In the genomic region with DNA sequence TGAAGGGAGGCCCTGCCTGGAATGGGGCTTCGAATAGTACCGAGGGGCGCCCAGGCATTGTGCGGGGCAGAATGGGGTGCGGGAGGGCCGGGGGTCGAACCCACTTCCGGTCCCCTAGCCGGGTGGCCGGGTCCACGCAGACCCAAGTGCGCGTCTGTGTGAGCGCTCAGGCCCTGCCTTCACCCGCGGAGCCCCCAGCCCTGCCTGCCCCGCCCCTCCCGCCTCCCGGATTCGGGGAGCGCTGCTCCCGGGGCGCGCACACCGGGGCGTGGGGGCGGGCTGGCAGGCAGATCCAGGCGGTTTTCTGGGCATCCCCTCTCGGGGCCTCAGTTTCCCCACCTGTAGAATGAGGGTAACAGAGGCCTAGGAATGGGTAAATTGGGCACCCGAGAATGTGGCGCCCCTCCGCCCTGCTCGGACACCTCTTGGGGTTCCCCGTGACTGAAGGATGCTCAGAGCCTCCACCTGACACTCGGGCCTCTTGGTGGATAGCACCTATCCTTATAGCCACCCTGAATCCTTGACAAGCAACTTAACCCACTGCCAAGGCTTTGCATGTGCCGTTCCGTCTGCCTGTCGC, we compare ENCODE assay signal across 8 cellular contexts. TPM values are rescaled to one million over a fixed set of nuclear protein-coding genes. Genes with fewer than 3 reads are reported as not detected.
DNase-seq lines count a peak whose midpoint lies in the region; ATAC-seq, FAIRE-seq and TF ChIP-seq lines count a peak whose summit lies in the region.

No MANE protein-coding gene starts in this region.

- 10% methylated on average over 37 of the region's 38 CpGs for WGBS in GM12878 (ENCODE audit: insufficient coverage, insufficient replicate concordance, low lambda C conversion rate, missing lambda C conversion rate)
- WGBS in lung, 2 donors, result 2% methylated on average over 29 to 38 of the region's 38 CpGs

- in situ Hi-C loops in GM12878 (cut with MboI), result no loop called here

- peak; percentile 65 for FAIRE-seq in GM12878 (lab: Jason Lieb, UNC)

- H3K4me1 ChIP-seq in GM12878 (ENCODE audit: control insufficient read depth, insufficient read depth, low read length) (peaks cover 15% of the 10 kb centered on the region), lung (ENCODE audit: control insufficient read depth in 2 of 2, insufficient read depth in 2 of 2, low read length in 2 of 2) (peaks cover 0 to 16% of the 10 kb centered on the region in 2 donors)

- POLR2A ChIA-PET in GM12878 (lab: Charles Lee), result no interaction called here

- CTCF ChIA-PET in GM12878 (lab: Yijun Ruan, JAX), result interaction anchor here (0.9 to 1.0 kb wide), 2 partner anchors 41 to 43 kb away, joined by 3 to 6 read pairs; no protein-coding TSS in a partner anchor

- peak overlapping the region; percentile 63 for H3K27ac ChIP-seq in GM12878 (ENCODE audit: control insufficient read depth, insufficient read depth)
- peak overlapping the region; percentile 88 to 90 for H3K27ac ChIP-seq in lung (ENCODE audit: low read depth in 1 of 2, low read length in 1 of 2)
- H3K27ac ChIP-seq in temporal lobe (ENCODE audit: low read depth, low read length), result peak overlapping the region; percentile 89

- no peak for TF ChIP-seq RAD21 in GM12878 (IDR thresholded peaks at IDR 0.05; ENCODE audit: insufficient read depth, low read depth, low read length)

- peaks cover 2 to 6% of the 10 kb centered on the region in 2 experiments; a peak in 3 of 4 replicates for H3K36me3 ChIP-seq in GM12878 (ENCODE audit: control insufficient read depth in 2 of 2, insufficient read depth in 2 of 2, low read length in 1 of 2)
- H3K36me3 ChIP-seq in lung (ENCODE audit: control insufficient read depth in 2 of 2, insufficient read depth in 2 of 2, low read length in 2 of 2), result peaks cover 0 to 11% of the 10 kb centered on the region in 2 donors

- intact Hi-C loops in GM12878 (cut with micrococcal nuclease; ENCODE audit: unreplicated experiment), result loop anchor here (2.0 kb wide), 1 partner anchor 19 kb away; the partner anchor contains the start of gene IFI30

- H2AFZ ChIP-seq in GM12878 (ENCODE audit: control insufficient read depth, low read depth, low read length), result peak overlapping the region; percentile 74

- RAD21 ChIA-PET in GM12878 (lab: Charles Lee; ENCODE audit: unreplicated experiment), result no interaction called here

- peak overlapping the region; percentile 84 for H3K4me3 ChIP-seq in GM12878
- H3K4me3 ChIP-seq in lung, result peak overlapping the region; percentile 83

- TSS peak; percentile 30 for BruUV-seq in GM12878 (replicated peaks; lab: Mats Ljungman, UMichigan)

- H3K9me3 ChIP-seq in GM12878 (replicated peaks; ENCODE audit: control insufficient read depth, insufficient read depth, low read length) (no peaks in the 10 kb centered on the region), lung (ENCODE audit: control insufficient read depth in 2 of 2, insufficient read depth in 1 of 2, low read length in 1 of 2) (no peaks in the 10 kb centered on the region)

- H4K20me1 ChIP-seq in GM12878 (ENCODE audit: control insufficient read depth, insufficient read depth), result no peaks in the 10 kb centered on the region

- DNase-seq in ELR (ENCODE audit: low read depth) (peak; percentile 37), NCI-H1092 (lab: John Stamatoyannopoulos, UW) (peak; percentile 13), GM12878 (ENCODE audit: low read depth, low spot score) (no peak), lung (ENCODE audit: low spot score) (no peak), glomerular visceral epithelial cell (ENCODE audit: extremely low spot score) (no peak), COLO829 (ENCODE audit: low spot score) (no peak), SKM-1 (lab: John Stamatoyannopoulos, UW; ENCODE audit: unreplicated experiment) (no peak)

- no peak for TF ChIP-seq EP300 in GM12878 (IDR thresholded peaks at IDR 0.05; ENCODE audit: borderline replicate concordance in 1 of 2, control insufficient read depth in 1 of 2, low read depth in 2 of 2, low read length in 2 of 2)

- peaks cover 11% of the 10 kb centered on the region for H3K79me2 ChIP-seq in GM12878 (ENCODE audit: control insufficient read depth, insufficient read depth, low read length)

- H3K9ac ChIP-seq in GM12878 (ENCODE audit: control insufficient read depth, insufficient read depth, low read length), result peak overlapping the region; percentile 79

- TF ChIP-seq POLR2A in GM12878 (IDR thresholded peaks at IDR 0.05; ENCODE audit: low read depth, low read length), result no peak

- H3K4me2 ChIP-seq in GM12878 (ENCODE audit: control insufficient read depth, insufficient read depth), result peak overlapping the region; percentile 99

- SMC1A ChIA-PET in GM12878 (lab: Charles Lee; ENCODE audit: uncharacterized antibody, unreplicated experiment), result interaction anchor here (0.9 kb wide), 1 partner anchor 17 kb away, joined by 3 read pairs; no protein-coding TSS in a partner anchor

- ATAC-seq in GM12878 (0 out of 3 replicates have a peak, but pooled peaks have one; percentile 1), lung (ENCODE audit: insufficient read depth, low FRiP score) (no peak)

- TF ChIP-seq CTCF in GM12878 (IDR thresholded peaks at IDR 0.05 in 2 of 3, conservative IDR thresholded peaks at IDR 0.05 in 1 of 3; ENCODE audit: control insufficient read depth in 2 of 3, extremely low read depth in 1 of 3, insufficient read depth in 1 of 3, low read depth in 3 of 3, low read length in 3 of 3) (no peak), lung (IDR thresholded peaks at IDR 0.05; ENCODE audit: control extremely low read depth, extremely low read depth) (no peak)

- H3K27me3 ChIP-seq in GM12878 (replicated peaks in 1 of 2; ENCODE audit: control insufficient read depth in 2 of 2, insufficient read depth in 2 of 2, low read length in 1 of 2), result no peaks in the 10 kb centered on the region
- H3K27me3 ChIP-seq in lung (ENCODE audit: control insufficient read depth, insufficient read depth), result no peaks in the 10 kb centered on the region

RNA-seq across cellular contexts. Expression of gene PIK3R2, which starts 0.7 kb away (rescaled TPM):
- 11.5 and 13.9 TPM in 2 replicates for total RNA-seq in GM12878 (2013; cell fraction: nucleolus; rRNA removed)
- 6.3 and 8.0 TPM in 2 replicates for total RNA-seq in GM12878 (2014; rRNA removed)
- 1.9 and 3.9 TPM in 2 replicates for total RNA-seq in GM12878 (2014; rRNA removed; fragmentation: Illumina TruSeq; extraction: Trizol)
- 22.6 and 23.3 TPM in 2 replicates for total RNA-seq in GM12878 (2021)
- polyA plus RNA-seq in GM12878 (2011; ENCODE audit: low read depth), result 4.0 TPM
- polyA plus RNA-seq in GM12878 (2011; rRNA removed), result 2.9 and 6.4 TPM in 2 replicates
- 5.3 and 6.3 TPM in 2 replicates for polyA plus RNA-seq in GM12878 (2011; cell fraction: cytosol; rRNA removed)
- polyA plus RNA-seq in GM12878 (2011; cell fraction: nucleus; rRNA removed), result 10.3 and 15.7 TPM in 2 replicates
- 6.4 and 8.5 TPM in 2 replicates for polyA plus RNA-seq in GM12878 (2012)
- 0.73 and 3.4 TPM in 2 replicates for polyA plus RNA-seq in GM12878 (2014; fragmentation: Illumina TruSeq; extraction: Trizol)
- under 1 TPM; 0.26 to 0.75 TPM for polyA plus RNA-seq in GM12878 (2014; fragmentation: Nextera tagmentation; extraction: Ambion mirVana)
- 5.2 and 5.8 TPM in 2 replicates for polyA plus RNA-seq in GM12878 (2014; rRNA removed)
- 1 to 10 TPM; 1.1 TPM for polyA plus RNA-seq in GM12878 (2016; fragmentation: Nextera tagmentation; extraction: Ambion mirVana)
- polyA minus RNA-seq in GM12878 (2011; rRNA and poly(A)+ RNA removed), result 6.4 and 9.5 TPM in 2 replicates
- 2.9 and 8.8 TPM in 2 replicates for polyA minus RNA-seq in GM12878 (2011; cell fraction: cytosol; rRNA and poly(A)+ RNA removed)
- polyA minus RNA-seq in GM12878 (2011; cell fraction: nucleus; rRNA and poly(A)+ RNA removed), result 2.1 and 3.8 TPM in 2 replicates
- 10 to 100 TPM; 22.3 to 36.2 TPM for total RNA-seq in lung
- 10 to 100 TPM in 1 of 2 donors, 1 to 10 TPM in 1; 7.0 to 18.4 TPM for polyA plus RNA-seq in lung
- 62.7 TPM for total RNA-seq in temporal lobe

RNA-seq across cellular contexts. Expression of gene IFI30, which starts 20.0 kb away (rescaled TPM):
- total RNA-seq in GM12878 (2013; cell fraction: nucleolus; rRNA removed), result 168 and 207 TPM in 2 replicates
- 747 and 845 TPM in 2 replicates for total RNA-seq in GM12878 (2014; rRNA removed)
- total RNA-seq in GM12878 (2014; rRNA removed; fragmentation: Illumina TruSeq; extraction: Trizol), result 221 and 225 TPM in 2 replicates
- total RNA-seq in GM12878 (2021), result 301 and 314 TPM in 2 replicates
- polyA plus RNA-seq in GM12878 (2011; ENCODE audit: low read depth), result 218 TPM
- polyA plus RNA-seq in GM12878 (2011; rRNA removed), result 232 and 365 TPM in 2 replicates
- 606 and 650 TPM in 2 replicates for polyA plus RNA-seq in GM12878 (2011; cell fraction: cytosol; rRNA removed)
- polyA plus RNA-seq in GM12878 (2011; cell fraction: nucleus; rRNA removed), result 189 and 350 TPM in 2 replicates
- 260 and 337 TPM in 2 replicates for polyA plus RNA-seq in GM12878 (2012)
- polyA plus RNA-seq in GM12878 (2014; fragmentation: Illumina TruSeq; extraction: Trizol), result 147 and 257 TPM in 2 replicates
- 1,000 to 10,000 TPM; 1,054 to 1,112 TPM for polyA plus RNA-seq in GM12878 (2014; fragmentation: Nextera tagmentation; extraction: Ambion mirVana)
- 492 and 678 TPM in 2 replicates for polyA plus RNA-seq in GM12878 (2014; rRNA removed)
- polyA plus RNA-seq in GM12878 (2016; fragmentation: Nextera tagmentation; extraction: Ambion mirVana), result 100 to 1,000 TPM; 445 to 456 TPM
- polyA minus RNA-seq in GM12878 (2011; rRNA and poly(A)+ RNA removed), result 327 and 421 TPM in 2 replicates
- polyA minus RNA-seq in GM12878 (2011; cell fraction: cytosol; rRNA and poly(A)+ RNA removed), result 126 and 162 TPM in 2 replicates
- 67.9 and 87.0 TPM in 2 replicates for polyA minus RNA-seq in GM12878 (2011; cell fraction: nucleus; rRNA and poly(A)+ RNA removed)
- total RNA-seq in lung, result 100 to 1,000 TPM; 205 to 612 TPM
- 1,000 to 10,000 TPM in 1 of 2 donors, 100 to 1,000 TPM in 1; 440 to 1,883 TPM for polyA plus RNA-seq in lung
- total RNA-seq in temporal lobe, result under 0.01 TPM

RNA-seq across cellular contexts. Expression of gene MPV17L2, which starts 39.4 kb away (rescaled TPM):
- 3.3 and 7.4 TPM in 2 replicates for total RNA-seq in GM12878 (2013; cell fraction: nucleolus; rRNA removed)
- 26.7 and 32.0 TPM in 2 replicates for total RNA-seq in GM12878 (2014; rRNA removed)
- 13.6 and 15.4 TPM in 2 replicates for total RNA-seq in GM12878 (2014; rRNA removed; fragmentation: Illumina TruSeq; extraction: Trizol)
- total RNA-seq in GM12878 (2021), result 17.9 and 19.9 TPM in 2 replicates
- polyA plus RNA-seq in GM12878 (2011; ENCODE audit: low read depth), result 3.9 TPM
- polyA plus RNA-seq in GM12878 (2011; rRNA removed), result 7.1 and 17.1 TPM in 2 replicates
- polyA plus RNA-seq in GM12878 (2011; cell fraction: cytosol; rRNA removed), result 23.4 and 34.7 TPM in 2 replicates
- 12.4 and 16.0 TPM in 2 replicates for polyA plus RNA-seq in GM12878 (2011; cell fraction: nucleus; rRNA removed)
- polyA plus RNA-seq in GM12878 (2012), result 8.3 and 8.4 TPM in 2 replicates
- polyA plus RNA-seq in GM12878 (2014; fragmentation: Illumina TruSeq; extraction: Trizol), result 10.4 and 25.9 TPM in 2 replicates
- polyA plus RNA-seq in GM12878 (2014; fragmentation: Nextera tagmentation; extraction: Ambion mirVana), result 1 to 10 TPM; 5.1 to 7.7 TPM
- polyA plus RNA-seq in GM12878 (2014; rRNA removed), result 39.4 and 44.5 TPM in 2 replicates
- 10 to 100 TPM; 46.2 to 57.2 TPM for polyA plus RNA-seq in GM12878 (2016; fragmentation: Nextera tagmentation; extraction: Ambion mirVana)
- 16.2 and 19.9 TPM in 2 replicates for polyA minus RNA-seq in GM12878 (2011; rRNA and poly(A)+ RNA removed)
- 6.1 and 7.6 TPM in 2 replicates for polyA minus RNA-seq in GM12878 (2011; cell fraction: cytosol; rRNA and poly(A)+ RNA removed)
- 2.9 and 7.6 TPM in 2 replicates for polyA minus RNA-seq in GM12878 (2011; cell fraction: nucleus; rRNA and poly(A)+ RNA removed)
- 10 to 100 TPM in 1 of 2 donors, 1 to 10 TPM in 1; 3.2 to 13.7 TPM for total RNA-seq in lung
- polyA plus RNA-seq in lung, result 10 to 100 TPM; 22.7 to 28.0 TPM
- total RNA-seq in temporal lobe, result 2.7 TPM

RNA-seq across cellular contexts. Expression of gene RAB3A, which starts 50.2 kb away (rescaled TPM):
- 9.4 and 18.2 TPM in 2 replicates for total RNA-seq in GM12878 (2013; cell fraction: nucleolus; rRNA removed)
- total RNA-seq in GM12878 (2014; rRNA removed) (0.98 and 1.2 TPM in 2 replicates), GM12878 (2014; rRNA removed; fragmentation: Illumina TruSeq; extraction: Trizol) (0.51 and 0.67 TPM in 2 replicates), GM12878 (2021) (2.9 and 3.5 TPM in 2 replicates), lung (1 to 10 TPM; 3.1 to 6.7 TPM), temporal lobe (44.7 TPM)
- polyA plus RNA-seq in GM12878 (2011; ENCODE audit: low read depth), result 0.73 TPM
- polyA plus RNA-seq in GM12878 (2011; rRNA removed) (1.3 and 2.8 TPM in 2 replicates), GM12878 (2014; fragmentation: Illumina TruSeq; extraction: Trizol) (0.54 and 1.1 TPM in 2 replicates), GM12878 (2014; fragmentation: Nextera tagmentation; extraction: Ambion mirVana) (under 1 TPM in 1 of 2 experiments, not detected in 1; 0.07 TPM), GM12878 (2014; rRNA removed) (1.0 and 2.5 TPM in 2 replicates), GM12878 (2016; fragmentation: Nextera tagmentation; extraction: Ambion mirVana) (1 to 10 TPM; 1.6 to 2.0 TPM), lung (1 to 10 TPM; 1.1 to 1.5 TPM)
- 3.9 and 4.9 TPM in 2 replicates for polyA plus RNA-seq in GM12878 (2011; cell fraction: cytosol; rRNA removed)
- 9.4 and 10.2 TPM in 2 replicates for polyA plus RNA-seq in GM12878 (2011; cell fraction: nucleus; rRNA removed)
- polyA plus RNA-seq in GM12878 (2012), result 1.5 and 3.5 TPM in 2 replicates
- 13.7 and 23.1 TPM in 2 replicates for polyA minus RNA-seq in GM12878 (2011; rRNA and poly(A)+ RNA removed)
- polyA minus RNA-seq in GM12878 (2011; cell fraction: cytosol; rRNA and poly(A)+ RNA removed), result 3.7 and 6.1 TPM in 2 replicates
- 8.9 and 16.6 TPM in 2 replicates for polyA minus RNA-seq in GM12878 (2011; cell fraction: nucleus; rRNA and poly(A)+ RNA removed)

RNA-seq across cellular contexts. Expression of gene MAST3, which starts 56.1 kb away (rescaled TPM):
- 26.5 and 29.4 TPM in 2 replicates for total RNA-seq in GM12878 (2013; cell fraction: nucleolus; rRNA removed)
- total RNA-seq in GM12878 (2014; rRNA removed), result 6.1 and 6.4 TPM in 2 replicates
- 2.7 and 3.0 TPM in 2 replicates for total RNA-seq in GM12878 (2014; rRNA removed; fragmentation: Illumina TruSeq; extraction: Trizol)
- total RNA-seq in GM12878 (2021), result 21.5 and 22.2 TPM in 2 replicates
- polyA plus RNA-seq in GM12878 (2011; ENCODE audit: low read depth), result 4.8 TPM
- 1.9 and 4.5 TPM in 2 replicates for polyA plus RNA-seq in GM12878 (2011; rRNA removed)
- polyA plus RNA-seq in GM12878 (2011; cell fraction: cytosol; rRNA removed), result 5.0 and 5.8 TPM in 2 replicates
- 22.0 and 27.3 TPM in 2 replicates for polyA plus RNA-seq in GM12878 (2011; cell fraction: nucleus; rRNA removed)
- polyA plus RNA-seq in GM12878 (2012), result 9.5 and 13.3 TPM in 2 replicates
- 2.8 and 5.3 TPM in 2 replicates for polyA plus RNA-seq in GM12878 (2014; fragmentation: Illumina TruSeq; extraction: Trizol)
- polyA plus RNA-seq in GM12878 (2014; fragmentation: Nextera tagmentation; extraction: Ambion mirVana), result 1 to 10 TPM; 3.5 to 8.5 TPM
- 9.7 and 11.8 TPM in 2 replicates for polyA plus RNA-seq in GM12878 (2014; rRNA removed)
- 10 to 100 TPM in 1 of 2 experiments, 1 to 10 TPM in 1; 9.7 to 10.5 TPM for polyA plus RNA-seq in GM12878 (2016; fragmentation: Nextera tagmentation; extraction: Ambion mirVana)
- 6.1 and 10.3 TPM in 2 replicates for polyA minus RNA-seq in GM12878 (2011; rRNA and poly(A)+ RNA removed)
- polyA minus RNA-seq in GM12878 (2011; cell fraction: cytosol; rRNA and poly(A)+ RNA removed), result 7.2 and 7.9 TPM in 2 replicates
- polyA minus RNA-seq in GM12878 (2011; cell fraction: nucleus; rRNA and poly(A)+ RNA removed), result 9.4 and 12.9 TPM in 2 replicates
- total RNA-seq in lung, result 10 to 100 TPM in 1 of 2 donors, 1 to 10 TPM in 1; 6.5 to 24.0 TPM
- 10 to 100 TPM in 1 of 2 donors, 1 to 10 TPM in 1; 5.0 to 12.1 TPM for polyA plus RNA-seq in lung
- 7.6 TPM for total RNA-seq in temporal lobe

Comparison
In these comparisons a context has a peak if more than half of its experiments do, and no peak if none do; other contexts are left out.
1. DNase-seq: peak in ELR (single experiment) and NCI-H1092 (single experiment); none in GM12878 (single experiment), lung (single experiment), glomerular visceral epithelial cell (single experiment), COLO829 (single experiment) and SKM-1 (single experiment).
2. RNA of gene IFI30, which starts 20.0 kb away (total RNA-seq): 205 to 612 TPM in lung and 168 to 845 TPM in GM12878; under 0.01 TPM in temporal lobe (single experiment); every median in the first group is over 100 times any median in the second.
3. Peak in every context shown above with its lines, with median percentiles within 50 percentile points of each other: H3K27ac ChIP-seq.